16 cellular contexts compared by ENCODE assay signal in genomic region chr3:111848246-111848645, GRCh38. TPM values are rescaled to one million over a fixed set of nuclear protein-coding genes. Genes with fewer than 3 reads are reported as not detected.
A peak's percentile ranks its signal among the peaks of the same experiment; 100 is the strongest.
DNase-seq lines count a peak whose midpoint lies in the region; ATAC-seq and TF ChIP-seq lines count a peak whose summit lies in the region.
"Had no signal": no experiment of that assay in that cellular context is flagged by ENCODE, and none has a peak within 500 bp of the region (broad histone marks: within the 10 kb centered on the region; RNA-seq: fewer than 3 reads in every experiment).

No MANE protein-coding gene starts in this region.

- H3K27ac Mint-ChIP-seq in chondrocyte (ENCODE audit: unreplicated experiment): no peak overlapping the region
- no peak overlapping the region for H3K27ac Mint-ChIP-seq in natural killer cell
- H3K27ac Mint-ChIP-seq: B cell; CD4-positive, alpha-beta memory T cell; T-cell had no signal

- H3K4me3 Mint-ChIP-seq in chondrocyte (ENCODE audit: unreplicated experiment): no peak overlapping the region
- H3K4me3 Mint-ChIP-seq in natural killer cell: no peak overlapping the region
- H3K4me3 Mint-ChIP-seq: B cell; CD4-positive, alpha-beta memory T cell; T-cell had no signal

- no peak overlapping the region for H3K27ac ChIP-seq in HEK293 (ENCODE audit: extremely low read depth, low read depth, low read length)
- H3K27ac ChIP-seq: 22Rv1 had no signal

- H3K36me3 Mint-ChIP-seq in chondrocyte (ENCODE audit: low read depth) (peaks cover 2% of the 10 kb centered on the region), natural killer cell (no peaks in the 10 kb centered on the region)
- H3K36me3 Mint-ChIP-seq: CD4-positive, alpha-beta memory T cell; T-cell had no signal

- DNase-seq in DMS79 treated with DMSO at 0.1 percent for 48 hours (lab: John Stamatoyannopoulos, UW): peak; percentile 7
- DNase-seq in DMS79 (lab: John Stamatoyannopoulos, UW): no peak
- DNase-seq in SW480 (ENCODE audit: low spot score): peak; percentile 91
- DNase-seq in left kidney (ENCODE audit: low read depth, low spot score): peak; percentile 56
- DNase-seq in chondrocyte (ENCODE audit: low spot score): no peak
- DNase-seq in natural killer cell: no peak
- DNase-seq: CD4-positive, alpha-beta memory T cell; NCI-H1436 treated with DMSO at 0.1 percent for 48 hours; NCI-H446; NCI-H774; T-cell had no signal

- H3K9me3 Mint-ChIP-seq in chondrocyte (ENCODE audit: low read depth) (no peaks in the 10 kb centered on the region), natural killer cell (no peaks in the 10 kb centered on the region)
- H3K9me3 Mint-ChIP-seq: CD4-positive, alpha-beta memory T cell; T-cell had no signal

- no peaks in the 10 kb centered on the region for H3K4me1 ChIP-seq in HEK293 (ENCODE audit: control insufficient read depth, insufficient read depth, low read length)

- no peak for TF ChIP-seq CTCF in HEK293 (tag by site-specific recombination; IDR thresholded peaks at IDR 0.05)
- TF ChIP-seq CTCF in chondrocyte (IDR thresholded peaks at IDR 0.05): no peak
- TF ChIP-seq CTCF in natural killer cell (IDR thresholded peaks at IDR 0.05): no peak

- no peaks in the 10 kb centered on the region for H3K9me3 ChIP-seq in HEK293 (ENCODE audit: control insufficient read depth, insufficient read depth, low read depth, low read length)

- CTCF ChIA-PET in HEK293 (lab: Yijun Ruan, JAX): interaction anchor here (1.0 to 1.4 kb wide), 2 partner anchors 132 to 177 kb away, joined by 3 to 4 read pairs; no protein-coding TSS in a partner anchor

- intact Hi-C loops in natural killer cell (cut with micrococcal nuclease): no loop called here

- ATAC-seq in natural killer cell (no peak), GM19463 (IDR thresholded peaks at IDR 0.05; ENCODE audit: unreplicated experiment) (no peak)
- ATAC-seq: Right ventricle myocardium inferior, T-cell had no signal

- POLR2A ChIA-PET in HEK293 (lab: Yijun Ruan, JAX): no interaction called here

- H3K27me3 Mint-ChIP-seq in chondrocyte (ENCODE audit: low read depth): no peaks in the 10 kb centered on the region
- H3K27me3 Mint-ChIP-seq in natural killer cell (ENCODE audit: low read depth in 2 of 2): peaks cover 0 to 6% of the 10 kb centered on the region in 2 donors

- H3K4me3 ChIP-seq in HEK293 (ENCODE audit: low read depth, low read length): no peak overlapping the region

- no peaks in the 10 kb centered on the region for H3K36me3 ChIP-seq in HEK293 (ENCODE audit: control insufficient read depth in 2 of 2, insufficient read depth in 1 of 2, low read length in 2 of 2)

- H3K4me1 Mint-ChIP-seq in chondrocyte (ENCODE audit: low read depth) (peaks cover 17% of the 10 kb centered on the region), natural killer cell (peaks cover 11% of the 10 kb centered on the region in 2 donors)

TF ChIP-seq in HEK293, 187 proteins besides CTCF, POLR2A, EP300 and RAD21:
- TF ChIP-seq PRDM6 (tag by site-specific recombination; IDR thresholded peaks at IDR 0.05) (peak; percentile 26; the same call in 1 of the 2 replicates), ZNF394 (tag by site-specific recombination; IDR thresholded peaks at IDR 0.05; ENCODE audit: borderline replicate concordance) (no peak)

RNA-seq across cellular contexts. Expression of gene PHLDB2, which starts 10.8 kb away (rescaled TPM):
- 70.3 to 138 TPM (median 133 TPM) in 3 replicates for total RNA-seq in chondrocyte
- 10 to 100 TPM; 63.3 to 93.4 (median 64.0) TPM for total RNA-seq in natural killer cell

Comparison
In these comparisons a context has a peak if more than half of its experiments do, and no peak if none do; other contexts are left out.
1. DNase-seq: peak in DMS79 treated with DMSO at 0.1 percent for 48 hours (single experiment), SW480 (single experiment) and left kidney (single experiment); none in DMS79 (single experiment), chondrocyte (single experiment) and natural killer cell (single experiment).